In the genomic region with DNA sequence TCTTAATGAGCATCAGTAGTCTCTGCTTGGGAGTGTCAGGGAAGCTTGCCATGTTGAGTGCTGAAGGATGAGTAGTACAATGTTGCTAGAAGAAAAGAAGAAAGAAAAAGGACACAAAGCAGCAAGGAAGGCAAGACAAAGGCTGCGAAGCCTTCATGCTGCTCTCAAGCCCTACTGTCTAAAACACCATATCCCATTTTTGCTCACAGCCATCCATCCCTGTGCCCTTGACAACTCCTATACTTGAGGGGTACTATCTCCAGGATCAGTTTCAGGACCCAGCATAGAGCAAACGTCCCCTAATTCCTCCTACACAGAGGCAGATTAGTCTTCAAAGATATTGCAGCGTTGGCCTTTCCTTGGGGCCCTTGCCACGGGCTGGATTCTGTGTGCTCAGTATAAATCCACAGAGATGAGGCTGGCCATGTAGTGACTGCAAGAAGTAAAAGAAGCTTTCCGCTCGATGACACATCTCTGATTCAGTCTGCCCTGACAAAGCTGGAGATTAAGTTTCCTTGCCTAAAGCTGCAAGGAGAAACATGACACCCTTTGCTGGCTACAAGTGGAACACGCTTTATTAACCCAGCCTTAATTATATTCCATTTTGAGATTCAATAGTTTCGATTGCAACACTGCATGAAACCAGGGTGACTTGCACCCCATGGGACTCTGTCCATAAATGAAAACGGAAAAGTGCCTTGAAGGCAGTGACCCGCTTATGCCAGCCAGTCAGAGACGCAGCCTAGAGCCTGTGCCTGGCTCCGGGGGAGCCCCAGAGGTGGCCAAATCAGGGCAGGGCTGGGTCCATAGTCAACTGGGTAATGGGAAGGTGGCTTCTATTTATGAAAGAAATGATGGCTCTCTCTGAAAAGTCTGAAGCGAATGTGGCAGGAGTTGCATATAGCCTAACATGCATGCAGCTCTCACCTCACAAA, we compare ENCODE assay signal across 1 cellular context.
TF ChIP-seq lines count a peak whose summit lies in the region.

No MANE protein-coding gene starts in this region.

TF ChIP-seq in GM23338, 12 proteins besides CTCF, POLR2A, EP300 and RAD21:
- TF ChIP-seq, protein P1, sequence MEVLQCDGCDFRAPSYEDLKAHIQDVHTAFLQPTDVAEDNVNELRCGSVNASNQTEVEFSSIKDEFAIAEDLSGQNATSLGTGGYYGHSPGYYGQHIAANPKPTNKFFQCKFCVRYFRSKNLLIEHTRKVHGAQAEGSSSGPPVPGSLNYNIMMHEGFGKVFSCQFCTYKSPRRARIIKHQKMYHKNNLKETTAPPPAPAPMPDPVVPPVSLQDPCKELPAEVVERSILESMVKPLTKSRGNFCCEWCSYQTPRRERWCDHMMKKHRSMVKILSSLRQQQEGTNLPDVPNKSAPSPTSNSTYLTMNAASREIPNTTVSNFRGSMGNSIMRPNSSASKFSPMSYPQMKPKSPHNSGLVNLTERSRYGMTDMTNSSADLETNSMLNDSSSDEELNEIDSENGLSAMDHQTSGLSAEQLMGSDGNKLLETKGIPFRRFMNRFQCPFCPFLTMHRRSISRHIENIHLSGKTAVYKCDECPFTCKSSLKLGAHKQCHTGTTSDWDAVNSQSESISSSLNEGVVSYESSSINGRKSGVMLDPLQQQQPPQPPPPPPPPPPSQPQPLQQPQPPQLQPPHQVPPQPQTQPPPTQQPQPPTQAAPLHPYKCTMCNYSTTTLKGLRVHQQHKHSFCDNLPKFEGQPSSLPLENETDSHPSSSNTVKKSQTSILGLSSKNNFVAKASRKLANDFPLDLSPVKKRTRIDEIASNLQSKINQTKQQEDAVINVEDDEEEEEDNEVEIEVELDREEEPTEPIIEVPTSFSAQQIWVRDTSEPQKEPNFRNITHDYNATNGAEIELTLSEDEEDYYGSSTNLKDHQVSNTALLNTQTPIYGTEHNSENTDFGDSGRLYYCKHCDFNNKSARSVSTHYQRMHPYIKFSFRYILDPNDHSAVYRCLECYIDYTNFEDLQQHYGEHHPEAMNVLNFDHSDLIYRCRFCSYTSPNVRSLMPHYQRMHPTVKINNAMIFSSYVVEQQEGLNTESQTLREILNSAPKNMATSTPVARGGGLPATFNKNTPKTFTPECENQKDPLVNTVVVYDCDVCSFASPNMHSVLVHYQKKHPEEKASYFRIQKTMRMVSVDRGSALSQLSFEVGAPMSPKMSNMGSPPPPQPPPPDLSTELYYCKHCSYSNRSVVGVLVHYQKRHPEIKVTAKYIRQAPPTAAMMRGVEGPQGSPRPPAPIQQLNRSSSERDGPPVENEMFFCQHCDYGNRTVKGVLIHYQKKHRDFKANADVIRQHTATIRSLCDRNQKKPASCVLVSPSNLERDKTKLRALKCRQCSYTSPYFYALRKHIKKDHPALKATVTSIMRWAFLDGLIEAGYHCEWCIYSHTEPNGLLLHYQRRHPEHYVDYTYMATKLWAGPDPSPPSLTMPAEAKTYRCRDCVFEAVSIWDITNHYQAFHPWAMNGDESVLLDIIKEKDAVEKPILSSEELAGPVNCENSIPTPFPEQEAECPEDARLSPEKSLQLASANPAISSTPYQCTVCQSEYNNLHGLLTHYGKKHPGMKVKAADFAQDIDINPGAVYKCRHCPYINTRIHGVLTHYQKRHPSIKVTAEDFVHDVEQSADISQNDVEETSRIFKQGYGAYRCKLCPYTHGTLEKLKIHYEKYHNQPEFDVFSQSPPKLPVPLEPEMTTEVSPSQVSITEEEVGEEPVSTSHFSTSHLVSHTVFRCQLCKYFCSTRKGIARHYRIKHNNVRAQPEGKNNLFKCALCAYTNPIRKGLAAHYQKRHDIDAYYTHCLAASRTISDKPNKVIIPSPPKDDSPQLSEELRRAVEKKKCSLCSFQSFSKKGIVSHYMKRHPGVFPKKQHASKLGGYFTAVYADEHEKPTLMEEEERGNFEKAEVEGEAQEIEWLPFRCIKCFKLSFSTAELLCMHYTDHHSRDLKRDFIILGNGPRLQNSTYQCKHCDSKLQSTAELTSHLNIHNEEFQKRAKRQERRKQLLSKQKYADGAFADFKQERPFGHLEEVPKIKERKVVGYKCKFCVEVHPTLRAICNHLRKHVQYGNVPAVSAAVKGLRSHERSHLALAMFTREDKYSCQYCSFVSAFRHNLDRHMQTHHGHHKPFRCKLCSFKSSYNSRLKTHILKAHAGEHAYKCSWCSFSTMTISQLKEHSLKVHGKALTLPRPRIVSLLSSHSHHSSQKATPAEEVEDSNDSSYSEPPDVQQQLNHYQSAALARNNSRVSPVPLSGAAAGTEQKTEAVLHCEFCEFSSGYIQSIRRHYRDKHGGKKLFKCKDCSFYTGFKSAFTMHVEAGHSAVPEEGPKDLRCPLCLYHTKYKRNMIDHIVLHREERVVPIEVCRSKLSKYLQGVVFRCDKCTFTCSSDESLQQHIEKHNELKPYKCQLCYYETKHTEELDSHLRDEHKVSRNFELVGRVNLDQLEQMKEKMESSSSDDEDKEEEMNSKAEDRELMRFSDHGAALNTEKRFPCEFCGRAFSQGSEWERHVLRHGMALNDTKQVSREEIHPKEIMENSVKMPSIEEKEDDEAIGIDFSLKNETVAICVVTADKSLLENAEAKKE (CRISPR knock-in tag; IDR thresholded peaks at IDR 0.05), result no peak
- TF ChIP-seq EZH2phosphoT487 (IDR thresholded peaks at IDR 0.05; ENCODE audit: unreplicated experiment), result no peak
- TF ChIP-seq EZH2 (IDR thresholded peaks at IDR 0.05; ENCODE audit: low read depth, unreplicated experiment), result no peak
- no peak for TF ChIP-seq NANOG (IDR thresholded peaks at IDR 0.05; ENCODE audit: borderline replicate concordance)
- TF ChIP-seq POLR2AphosphoS5 (IDR thresholded peaks at IDR 0.05; ENCODE audit: low read depth), result no peak
- TF ChIP-seq STAT1 (IDR thresholded peaks at IDR 0.05; ENCODE audit: unreplicated experiment), result no peak
- no peak for TF ChIP-seq ZNF331 (CRISPR knock-in tag; IDR thresholded peaks at IDR 0.05; ENCODE audit: low read depth)
- TF ChIP-seq ZNF114 (CRISPR knock-in tag; IDR thresholded peaks at IDR 0.05), result no peak
- TF ChIP-seq ETS1 (IDR thresholded peaks at IDR 0.05), result no peak
- no peak for TF ChIP-seq CREB1 (CRISPR knock-in tag; IDR thresholded peaks at IDR 0.05; ENCODE audit: low read depth)
- TF ChIP-seq REST (IDR thresholded peaks at IDR 0.05; ENCODE audit: unreplicated experiment), result no peak
- no peak for TF ChIP-seq JUNB (IDR thresholded peaks at IDR 0.05; ENCODE audit: unreplicated experiment)
